ENCODE assay signal across 8 cellular contexts in genomic region chr20:61896058-61896961, GRCh38.
A peak's percentile ranks its signal among the peaks of the same experiment; 100 is the strongest.
DNase-seq lines count a peak whose midpoint lies in the region; ATAC-seq and TF ChIP-seq lines count a peak whose summit lies in the region.

No MANE protein-coding gene starts in this region.

- no peaks in the 10 kb centered on the region for H3K36me3 Mint-ChIP-seq in activated CD8-positive, alpha-beta memory T cell treated with anti-CD3 and anti-CD28 coated beads, Interleukin-2, amount 10 ng/mL, durations not matched to agents 7 days and 5 days

- DNase-seq in GM10248 (ENCODE audit: extremely low spot score) = peak; percentile 67
- peak; percentile 40 for DNase-seq in NCI-H1105 (lab: John Stamatoyannopoulos, UW)
- no peak for DNase-seq in activated CD8-positive, alpha-beta memory T cell treated with anti-CD3 and anti-CD28 coated beads, Interleukin-2, amount 10 ng/mL, durations not matched to agents 7 days and 5 days
- DNase-seq in foreskin melanocyte = peak; percentile 6
- peak; percentile 56 for DNase-seq in pons (ENCODE audit: low spot score)
- DNase-seq in NCI-H524 treated with DMSO at 0.1 percent for 48 hours (lab: John Stamatoyannopoulos, UW) = no peak

- CTCF ChIA-PET in GM10248 (lab: Yijun Ruan, JAX) = interaction anchor here (0.7 to 1.7 kb wide), 16 partner anchors 9 to 1957 kb away, joined by 3 to 14 read pairs (median 5); no protein-coding TSS in a partner anchor
- CTCF ChIA-PET in activated CD8-positive, alpha-beta memory T cell treated with anti-CD3 and anti-CD28 coated beads, Interleukin-2, amount 10 ng/mL, durations not matched to agents 7 days and 5 days (lab: Charles Lee) = interaction anchor here (0.7 to 1.7 kb wide), 5 partner anchors 10 to 176 kb away, joined by 3 to 9 read pairs (median 3); no protein-coding TSS in a partner anchor

- H3K9me3 Mint-ChIP-seq in activated CD8-positive, alpha-beta memory T cell treated with anti-CD3 and anti-CD28 coated beads, Interleukin-2, amount 10 ng/mL, durations not matched to agents 7 days and 5 days (ENCODE audit: low read depth) = no peaks in the 10 kb centered on the region

- no peak overlapping the region for H3K27ac ChIP-seq in 22Rv1

- no peak overlapping the region for H3K27ac Mint-ChIP-seq in activated CD8-positive, alpha-beta memory T cell treated with anti-CD3 and anti-CD28 coated beads, Interleukin-2, amount 10 ng/mL, durations not matched to agents 7 days and 5 days

- TF ChIP-seq CTCF in 22Rv1 (IDR thresholded peaks at IDR 0.05) (peak; percentile 92), GM10248 (IDR thresholded peaks at IDR 0.05; ENCODE audit: control extremely low read depth, extremely low read depth, low read depth, missing control alignments) (peak; percentile 91)

- ATAC-seq in activated CD8-positive, alpha-beta memory T cell treated with anti-CD3 and anti-CD28 coated beads, Interleukin-2, amount 10 ng/mL, durations not matched to agents 7 days and 5 days = peak; percentile 45
- ATAC-seq in GM19035 (IDR thresholded peaks at IDR 0.05; ENCODE audit: unreplicated experiment) = no peak

- H3K27me3 Mint-ChIP-seq in activated CD8-positive, alpha-beta memory T cell treated with anti-CD3 and anti-CD28 coated beads, Interleukin-2, amount 10 ng/mL, durations not matched to agents 7 days and 5 days = no peaks in the 10 kb centered on the region

- no peak overlapping the region for H3K4me3 Mint-ChIP-seq in activated CD8-positive, alpha-beta memory T cell treated with anti-CD3 and anti-CD28 coated beads, Interleukin-2, amount 10 ng/mL, durations not matched to agents 7 days and 5 days

- H3K4me1 Mint-ChIP-seq in activated CD8-positive, alpha-beta memory T cell treated with anti-CD3 and anti-CD28 coated beads, Interleukin-2, amount 10 ng/mL, durations not matched to agents 7 days and 5 days = no peaks in the 10 kb centered on the region

- POLR2A ChIA-PET in GM10248 (lab: Yijun Ruan, JAX) = no interaction called here

Comparison
In these comparisons a context has a peak if more than half of its experiments do, and no peak if none do; other contexts are left out.
1. DNase-seq: peak in GM10248 (single experiment), NCI-H1105 (single experiment), foreskin melanocyte (single experiment) and pons (single experiment); none in activated CD8-positive, alpha-beta memory T cell treated with anti-CD3 and anti-CD28 coated beads, Interleukin-2, amount 10 ng/mL, durations not matched to agents 7 days and 5 days (single experiment) and NCI-H524 treated with DMSO at 0.1 percent for 48 hours (single experiment).